ENCODE assay signal across 8 cellular contexts in genomic region chr2:24164416-24164973, GRCh38. TPM values are rescaled to one million over a fixed set of nuclear protein-coding genes. Genes with fewer than 3 reads are reported as not detected.
DNase-seq lines count a peak whose midpoint lies in the region; ATAC-seq and TF ChIP-seq lines count a peak whose summit lies in the region.

No MANE protein-coding gene starts in this region.

- no peaks in the 10 kb centered on the region for H3K9me2 ChIP-seq in MM.1S (replicated peaks; ENCODE audit: insufficient read depth, low read length)

- no peaks in the 10 kb centered on the region for H3K36me3 Mint-ChIP-seq in activated CD8-positive, alpha-beta T cell treated with anti-CD3 and anti-CD28 coated beads for 36 hours (ENCODE audit: low read depth)

- no peaks in the 10 kb centered on the region for H3K4me1 ChIP-seq in MM.1S (ENCODE audit: low read length)
- H3K4me1 ChIP-seq in foreskin keratinocyte, result no peaks in the 10 kb centered on the region

- H3K27me3 ChIP-seq in MM.1S (replicated peaks; ENCODE audit: insufficient read depth, low read length), result no peaks in the 10 kb centered on the region
- H3K27me3 ChIP-seq in foreskin keratinocyte, result no peaks in the 10 kb centered on the region

- H3K4me3 Mint-ChIP-seq in activated CD8-positive, alpha-beta T cell treated with anti-CD3 and anti-CD28 coated beads for 36 hours, result no peak overlapping the region

- CTCF ChIA-PET in activated CD8-positive, alpha-beta T cell treated with anti-CD3 and anti-CD28 coated beads for 36 hours (lab: Charles Lee), result interaction anchor here (0.6 to 3.2 kb wide), 16 partner anchors 9 to 368 kb away, joined by 3 to 21 read pairs (median 4); partner anchors contain the start of gene TP53I3

- no peaks in the 10 kb centered on the region for H3K36me3 ChIP-seq in MM.1S (replicated peaks; ENCODE audit: insufficient read depth, low read length)

- no peak overlapping the region for H3K9ac ChIP-seq in MM.1S (ENCODE audit: low read length)

- no peaks in the 10 kb centered on the region for H3F3A ChIP-seq in MM.1S (ENCODE audit: insufficient read depth, low read length)

- H2AFZ ChIP-seq in MM.1S (ENCODE audit: low read length), result peak overlapping the region; percentile 53

- intact Hi-C loops in activated CD8-positive, alpha-beta T cell treated with anti-CD3 and anti-CD28 coated beads for 36 hours (cut with micrococcal nuclease), result no loop called here

- POLR2A ChIA-PET in activated CD8-positive, alpha-beta T cell treated with anti-CD3 and anti-CD28 coated beads for 36 hours (lab: Charles Lee), result no interaction called here

- TF ChIP-seq CTCF in MM.1S (IDR thresholded peaks at IDR 0.05; ENCODE audit: low read length), result peak; percentile 98
- peak; percentile 91 for TF ChIP-seq CTCF in activated CD8-positive, alpha-beta T cell treated with anti-CD3 and anti-CD28 coated beads for 36 hours (IDR thresholded peaks at IDR 0.05)
- TF ChIP-seq CTCF in foreskin keratinocyte (conservative IDR thresholded peaks at IDR 0.05), result peak; percentile 91

- H3K79me2 ChIP-seq in MM.1S (ENCODE audit: low read length), result no peaks in the 10 kb centered on the region

- H3K4me1 Mint-ChIP-seq in activated CD8-positive, alpha-beta T cell treated with anti-CD3 and anti-CD28 coated beads for 36 hours (ENCODE audit: low read depth), result no peaks in the 10 kb centered on the region

- ATAC-seq in GM21515 (IDR thresholded peaks at IDR 0.05; ENCODE audit: unreplicated experiment) (peak; percentile 71), foreskin keratinocyte (peak; percentile 80), HG02571 (IDR thresholded peaks at IDR 0.05; ENCODE audit: unreplicated experiment) (no peak)
- ATAC-seq in activated CD8-positive, alpha-beta T cell treated with anti-CD3 and anti-CD28 coated beads for 36 hours, result peak; percentile 91

- peak; percentile 63 for DNase-seq in ELF-1 (ENCODE audit: low read depth, low spot score)
- DNase-seq in MM.1S, result peak; percentile 38
- DNase-seq in activated CD8-positive, alpha-beta T cell treated with anti-CD3 and anti-CD28 coated beads for 36 hours, result peak; percentile 70
- DNase-seq in foreskin keratinocyte, result no peak
- DNase-seq in stimulated activated CD4-positive, alpha-beta T cell treated with anti-CD3 and anti-CD28 coated beads, Interleukin-12 subunit alpha, Interleukin-12 subunit beta, amount 100 ng/mL, for 48 hours (ENCODE audit: low read depth in 2 of 3, low spot score in 1 of 3), result peak; percentile 4 to 24 (median 24)
- DNase-seq in superior temporal gyrus (ENCODE audit: extremely low spot score), result no peak

- no peaks in the 10 kb centered on the region for H3K27me3 Mint-ChIP-seq in activated CD8-positive, alpha-beta T cell treated with anti-CD3 and anti-CD28 coated beads for 36 hours

- no peaks in the 10 kb centered on the region for H4K20me1 ChIP-seq in MM.1S (ENCODE audit: insufficient read depth, low read length)

- H3K27ac Mint-ChIP-seq in activated CD8-positive, alpha-beta T cell treated with anti-CD3 and anti-CD28 coated beads for 36 hours, result no peak overlapping the region

- H3K4me3 ChIP-seq in MM.1S (ENCODE audit: low read length), result no peak overlapping the region

- no peaks in the 10 kb centered on the region for H3K9me3 ChIP-seq in MM.1S (replicated peaks; ENCODE audit: insufficient read depth, low read length)

- peak overlapping the region; percentile 31; the same call in 1 of the 2 replicates for H3K4me2 ChIP-seq in MM.1S (ENCODE audit: low read depth, low read length)

- no peaks in the 10 kb centered on the region for H3K9me3 Mint-ChIP-seq in activated CD8-positive, alpha-beta T cell treated with anti-CD3 and anti-CD28 coated beads for 36 hours

- H3K27ac ChIP-seq in MM.1S (ENCODE audit: low read length), result no peak overlapping the region
- H3K27ac ChIP-seq in foreskin keratinocyte, result no peak overlapping the region

RNA-seq across cellular contexts. Expression of gene FAM228A, which starts 10.4 kb away (rescaled TPM):
- not detected for total RNA-seq in activated CD8-positive, alpha-beta T cell treated with anti-CD3 and anti-CD28 coated beads for 36 hours
- 0.65 and 0.71 TPM in 2 replicates for total RNA-seq in foreskin keratinocyte
- 0.67 and 0.73 TPM in 2 replicates for polyA plus RNA-seq in foreskin keratinocyte

RNA-seq across cellular contexts. Expression of gene FAM228B, which starts 41.2 kb away (rescaled TPM):
- total RNA-seq in activated CD8-positive, alpha-beta T cell treated with anti-CD3 and anti-CD28 coated beads for 36 hours, result 1 to 10 TPM; 4.5 to 5.7 TPM
- 1.6 and 3.2 TPM in 2 replicates for total RNA-seq in foreskin keratinocyte
- polyA plus RNA-seq in foreskin keratinocyte, result 1.5 and 2.4 TPM in 2 replicates

RNA-seq across cellular contexts. Expression of gene PFN4, which starts 41.4 kb away (rescaled TPM):
- total RNA-seq in activated CD8-positive, alpha-beta T cell treated with anti-CD3 and anti-CD28 coated beads for 36 hours, result not detected
- total RNA-seq in foreskin keratinocyte, result 0.37 and 0.56 TPM in 2 replicates
- 0.25 and 0.45 TPM in 2 replicates for polyA plus RNA-seq in foreskin keratinocyte

Comparison
In these comparisons a context has a peak if more than half of its experiments do, and no peak if none do; other contexts are left out.
1. DNase-seq: peak in ELF-1 (single experiment), MM.1S (single experiment), activated CD8-positive, alpha-beta T cell treated with anti-CD3 and anti-CD28 coated beads for 36 hours (single experiment) and stimulated activated CD4-positive, alpha-beta T cell treated with anti-CD3 and anti-CD28 coated beads, Interleukin-12 subunit alpha, Interleukin-12 subunit beta, amount 100 ng/mL, for 48 hours (3 of 3); none in foreskin keratinocyte (0 of 2) and superior temporal gyrus (single experiment).
2. Peak in every context shown above with its lines, with median percentiles within 50 percentile points of each other: CTCF ChIP-seq.